Comparison of ENCODE assay signal across 1 cellular context in genomic region chr19:10122066-10122465, GRCh38.
TF ChIP-seq lines count a peak whose summit lies in the region.

No MANE protein-coding gene starts in this region.

TF ChIP-seq in WTC11, 78 proteins besides CTCF, POLR2A, EP300 and RAD21:
- TF ChIP-seq HMGXB4 (CRISPR knock-in tag; IDR thresholded peaks at IDR 0.05) (no peak), JUN (CRISPR knock-in tag; IDR thresholded peaks at IDR 0.05) (no peak), NR1H2 (CRISPR knock-in tag; IDR thresholded peaks at IDR 0.05) (no peak), FOXJ3 (CRISPR knock-in tag; IDR thresholded peaks at IDR 0.05; ENCODE audit: borderline replicate concordance) (no peak), ZMAT4 (CRISPR knock-in tag; IDR thresholded peaks at IDR 0.05) (no peak), ESRRA (CRISPR knock-in tag; IDR thresholded peaks at IDR 0.05; ENCODE audit: borderline replicate concordance) (no peak), ZNF423 (CRISPR knock-in tag; IDR thresholded peaks at IDR 0.05) (no peak), GRHL2 (CRISPR knock-in tag; IDR thresholded peaks at IDR 0.05; ENCODE audit: insufficient replicate concordance, severe bottlenecking) (no peak), PREB (CRISPR knock-in tag; IDR thresholded peaks at IDR 0.05; ENCODE audit: borderline replicate concordance) (no peak), NR2C2 (CRISPR knock-in tag; IDR thresholded peaks at IDR 0.05) (no peak), ZSCAN18 (CRISPR knock-in tag; IDR thresholded peaks at IDR 0.05) (no peak), PRRX2 (CRISPR knock-in tag; IDR thresholded peaks at IDR 0.05) (no peak), GABPB1 (CRISPR knock-in tag; IDR thresholded peaks at IDR 0.05) (no peak), NR3C1 (CRISPR knock-in tag; conservative IDR thresholded peaks at IDR 0.05; ENCODE audit: low read depth) (no peak), IRF1 (CRISPR knock-in tag; IDR thresholded peaks at IDR 0.05) (no peak), ELF4 (CRISPR knock-in tag; IDR thresholded peaks at IDR 0.05; ENCODE audit: low read depth) (no peak)
